In genomic region chr20:21767739-21768223, GRCh38 we compare ENCODE assay signal across 1 cellular context.
TF ChIP-seq lines count a peak whose summit lies in the region.

No MANE protein-coding gene starts in this region.

TF ChIP-seq in HepG2, 621 proteins besides CTCF, POLR2A, EP300 and RAD21 (continued from another document and continues in another):
- no peak for TF ChIP-seq SOX6 (IDR thresholded peaks at IDR 0.05)
- peak; percentile 75 for TF ChIP-seq SOX6 (CRISPR knock-in tag; IDR thresholded peaks at IDR 0.05)
- no peak for TF ChIP-seq ZNF138 (CRISPR knock-in tag; IDR thresholded peaks at IDR 0.05; ENCODE audit: low read depth)
- TF ChIP-seq RXRB (CRISPR knock-in tag; IDR thresholded peaks at IDR 0.05; ENCODE audit: borderline replicate concordance), result 0 out of 2 replicates have a peak, but pooled peaks have one; percentile 18
- TF ChIP-seq, protein P1, sequence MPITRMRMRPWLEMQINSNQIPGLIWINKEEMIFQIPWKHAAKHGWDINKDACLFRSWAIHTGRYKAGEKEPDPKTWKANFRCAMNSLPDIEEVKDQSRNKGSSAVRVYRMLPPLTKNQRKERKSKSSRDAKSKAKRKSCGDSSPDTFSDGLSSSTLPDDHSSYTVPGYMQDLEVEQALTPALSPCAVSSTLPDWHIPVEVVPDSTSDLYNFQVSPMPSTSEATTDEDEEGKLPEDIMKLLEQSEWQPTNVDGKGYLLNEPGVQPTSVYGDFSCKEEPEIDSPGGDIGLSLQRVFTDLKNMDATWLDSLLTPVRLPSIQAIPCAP (CRISPR knock-in tag; IDR thresholded peaks at IDR 0.05; ENCODE audit: low read depth), result no peak
- TF ChIP-seq, protein P2, sequence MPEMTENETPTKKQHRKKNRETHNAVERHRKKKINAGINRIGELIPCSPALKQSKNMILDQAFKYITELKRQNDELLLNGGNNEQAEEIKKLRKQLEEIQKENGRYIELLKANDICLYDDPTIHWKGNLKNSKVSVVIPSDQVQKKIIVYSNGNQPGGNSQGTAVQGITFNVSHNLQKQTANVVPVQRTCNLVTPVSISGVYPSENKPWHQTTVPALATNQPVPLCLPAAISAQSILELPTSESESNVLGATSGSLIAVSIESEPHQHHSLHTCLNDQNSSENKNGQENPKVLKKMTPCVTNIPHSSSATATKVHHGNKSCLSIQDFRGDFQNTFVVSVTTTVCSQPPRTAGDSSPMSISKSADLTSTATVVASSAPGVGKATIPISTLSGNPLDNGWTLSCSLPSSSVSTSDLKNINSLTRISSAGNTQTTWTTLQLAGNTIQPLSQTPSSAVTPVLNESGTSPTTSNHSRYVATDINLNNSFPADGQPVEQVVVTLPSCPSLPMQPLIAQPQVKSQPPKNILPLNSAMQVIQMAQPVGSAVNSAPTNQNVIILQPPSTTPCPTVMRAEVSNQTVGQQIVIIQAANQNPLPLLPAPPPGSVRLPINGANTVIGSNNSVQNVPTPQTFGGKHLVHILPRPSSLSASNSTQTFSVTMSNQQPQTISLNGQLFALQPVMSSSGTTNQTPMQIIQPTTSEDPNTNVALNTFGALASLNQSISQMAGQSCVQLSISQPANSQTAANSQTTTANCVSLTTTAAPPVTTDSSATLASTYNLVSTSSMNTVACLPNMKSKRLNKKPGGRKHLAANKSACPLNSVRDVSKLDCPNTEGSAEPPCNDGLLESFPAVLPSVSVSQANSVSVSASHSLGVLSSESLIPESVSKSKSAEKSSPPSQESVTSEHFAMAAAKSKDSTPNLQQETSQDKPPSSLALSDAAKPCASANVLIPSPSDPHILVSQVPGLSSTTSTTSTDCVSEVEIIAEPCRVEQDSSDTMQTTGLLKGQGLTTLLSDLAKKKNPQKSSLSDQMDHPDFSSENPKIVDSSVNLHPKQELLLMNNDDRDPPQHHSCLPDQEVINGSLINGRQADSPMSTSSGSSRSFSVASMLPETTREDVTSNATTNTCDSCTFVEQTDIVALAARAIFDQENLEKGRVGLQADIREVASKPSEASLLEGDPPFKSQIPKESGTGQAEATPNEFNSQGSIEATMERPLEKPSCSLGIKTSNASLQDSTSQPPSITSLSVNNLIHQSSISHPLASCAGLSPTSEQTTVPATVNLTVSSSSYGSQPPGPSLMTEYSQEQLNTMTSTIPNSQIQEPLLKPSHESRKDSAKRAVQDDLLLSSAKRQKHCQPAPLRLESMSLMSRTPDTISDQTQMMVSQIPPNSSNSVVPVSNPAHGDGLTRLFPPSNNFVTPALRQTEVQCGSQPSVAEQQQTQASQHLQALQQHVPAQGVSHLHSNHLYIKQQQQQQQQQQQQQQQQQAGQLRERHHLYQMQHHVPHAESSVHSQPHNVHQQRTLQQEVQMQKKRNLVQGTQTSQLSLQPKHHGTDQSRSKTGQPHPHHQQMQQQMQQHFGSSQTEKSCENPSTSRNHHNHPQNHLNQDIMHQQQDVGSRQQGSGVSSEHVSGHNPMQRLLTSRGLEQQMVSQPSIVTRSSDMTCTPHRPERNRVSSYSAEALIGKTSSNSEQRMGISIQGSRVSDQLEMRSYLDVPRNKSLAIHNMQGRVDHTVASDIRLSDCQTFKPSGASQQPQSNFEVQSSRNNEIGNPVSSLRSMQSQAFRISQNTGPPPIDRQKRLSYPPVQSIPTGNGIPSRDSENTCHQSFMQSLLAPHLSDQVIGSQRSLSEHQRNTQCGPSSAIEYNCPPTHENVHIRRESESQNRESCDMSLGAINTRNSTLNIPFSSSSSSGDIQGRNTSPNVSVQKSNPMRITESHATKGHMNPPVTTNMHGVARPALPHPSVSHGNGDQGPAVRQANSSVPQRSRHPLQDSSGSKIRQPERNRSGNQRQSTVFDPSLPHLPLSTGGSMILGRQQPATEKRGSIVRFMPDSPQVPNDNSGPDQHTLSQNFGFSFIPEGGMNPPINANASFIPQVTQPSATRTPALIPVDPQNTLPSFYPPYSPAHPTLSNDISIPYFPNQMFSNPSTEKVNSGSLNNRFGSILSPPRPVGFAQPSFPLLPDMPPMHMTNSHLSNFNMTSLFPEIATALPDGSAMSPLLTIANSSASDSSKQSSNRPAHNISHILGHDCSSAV (CRISPR knock-in tag; IDR thresholded peaks at IDR 0.05; ENCODE audit: borderline replicate concordance), result no peak
- no peak for TF ChIP-seq SMAD1 (CRISPR knock-in tag; IDR thresholded peaks at IDR 0.05; ENCODE audit: borderline replicate concordance, low read depth)
- TF ChIP-seq KLF16 (CRISPR knock-in tag; IDR thresholded peaks at IDR 0.05), result no peak
- no peak for TF ChIP-seq ZC3H13 (CRISPR knock-in tag; IDR thresholded peaks at IDR 0.05)
- TF ChIP-seq KDM4B (CRISPR knock-in tag; IDR thresholded peaks at IDR 0.05), result no peak
- peak; percentile 67; the same call in 1 of the 2 replicates for TF ChIP-seq ZNF292 (CRISPR knock-in tag; IDR thresholded peaks at IDR 0.05; ENCODE audit: borderline replicate concordance, low read depth)
- no peak for TF ChIP-seq RFX1 (IDR thresholded peaks at IDR 0.05)
- no peak for TF ChIP-seq ARID4A (CRISPR knock-in tag; IDR thresholded peaks at IDR 0.05; ENCODE audit: borderline replicate concordance)
- 0 out of 2 replicates have a peak, but pooled peaks have one; percentile 42 for TF ChIP-seq ZNF564 (CRISPR knock-in tag; IDR thresholded peaks at IDR 0.05)
- TF ChIP-seq, protein P3, sequence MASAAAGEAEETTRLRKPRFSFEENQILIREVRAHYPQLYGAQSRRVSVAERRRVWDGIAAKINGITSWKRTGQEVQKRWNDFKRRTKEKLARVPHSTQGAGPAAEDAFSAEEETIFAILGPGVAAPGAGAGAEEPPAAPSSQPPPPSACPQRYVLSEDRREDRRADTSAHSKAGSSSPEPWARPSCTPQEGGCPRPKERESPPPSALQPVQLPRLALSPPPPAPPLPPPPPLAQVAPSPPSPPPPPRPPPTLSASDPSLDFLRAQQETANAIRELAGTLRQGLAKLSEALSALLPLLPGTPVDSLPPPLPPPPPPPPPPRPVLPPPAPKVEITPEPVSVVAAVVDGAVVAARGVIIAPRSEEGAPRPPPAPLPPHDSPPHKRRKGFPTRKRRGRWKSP (CRISPR knock-in tag; IDR thresholded peaks at IDR 0.05), result no peak
- TF ChIP-seq YEATS2 (CRISPR knock-in tag; IDR thresholded peaks at IDR 0.05; ENCODE audit: borderline replicate concordance), result no peak
- TF ChIP-seq ZSCAN30 (CRISPR knock-in tag; IDR thresholded peaks at IDR 0.05), result no peak
- no peak for TF ChIP-seq TIGD3 (CRISPR knock-in tag; IDR thresholded peaks at IDR 0.05; ENCODE audit: borderline replicate concordance)
- no peak for TF ChIP-seq ZNF234 (CRISPR knock-in tag; conservative IDR thresholded peaks at IDR 0.05)
- no peak for TF ChIP-seq NFE2 (CRISPR knock-in tag; IDR thresholded peaks at IDR 0.05)
- no peak for TF ChIP-seq ZNF431 (CRISPR knock-in tag; IDR thresholded peaks at IDR 0.05; ENCODE audit: borderline replicate concordance, low read depth)
- TF ChIP-seq NFRKB (IDR thresholded peaks at IDR 0.05), result no peak
- TF ChIP-seq, protein P4, sequence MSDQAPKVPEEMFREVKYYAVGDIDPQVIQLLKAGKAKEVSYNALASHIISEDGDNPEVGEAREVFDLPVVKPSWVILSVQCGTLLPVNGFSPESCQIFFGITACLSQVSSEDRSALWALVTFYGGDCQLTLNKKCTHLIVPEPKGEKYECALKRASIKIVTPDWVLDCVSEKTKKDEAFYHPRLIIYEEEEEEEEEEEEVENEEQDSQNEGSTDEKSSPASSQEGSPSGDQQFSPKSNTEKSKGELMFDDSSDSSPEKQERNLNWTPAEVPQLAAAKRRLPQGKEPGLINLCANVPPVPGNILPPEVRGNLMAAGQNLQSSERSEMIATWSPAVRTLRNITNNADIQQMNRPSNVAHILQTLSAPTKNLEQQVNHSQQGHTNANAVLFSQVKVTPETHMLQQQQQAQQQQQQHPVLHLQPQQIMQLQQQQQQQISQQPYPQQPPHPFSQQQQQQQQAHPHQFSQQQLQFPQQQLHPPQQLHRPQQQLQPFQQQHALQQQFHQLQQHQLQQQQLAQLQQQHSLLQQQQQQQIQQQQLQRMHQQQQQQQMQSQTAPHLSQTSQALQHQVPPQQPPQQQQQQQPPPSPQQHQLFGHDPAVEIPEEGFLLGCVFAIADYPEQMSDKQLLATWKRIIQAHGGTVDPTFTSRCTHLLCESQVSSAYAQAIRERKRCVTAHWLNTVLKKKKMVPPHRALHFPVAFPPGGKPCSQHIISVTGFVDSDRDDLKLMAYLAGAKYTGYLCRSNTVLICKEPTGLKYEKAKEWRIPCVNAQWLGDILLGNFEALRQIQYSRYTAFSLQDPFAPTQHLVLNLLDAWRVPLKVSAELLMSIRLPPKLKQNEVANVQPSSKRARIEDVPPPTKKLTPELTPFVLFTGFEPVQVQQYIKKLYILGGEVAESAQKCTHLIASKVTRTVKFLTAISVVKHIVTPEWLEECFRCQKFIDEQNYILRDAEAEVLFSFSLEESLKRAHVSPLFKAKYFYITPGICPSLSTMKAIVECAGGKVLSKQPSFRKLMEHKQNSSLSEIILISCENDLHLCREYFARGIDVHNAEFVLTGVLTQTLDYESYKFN (CRISPR knock-in tag; conservative IDR thresholded peaks at IDR 0.05), result peak; percentile 61
- TF ChIP-seq, protein P5, sequence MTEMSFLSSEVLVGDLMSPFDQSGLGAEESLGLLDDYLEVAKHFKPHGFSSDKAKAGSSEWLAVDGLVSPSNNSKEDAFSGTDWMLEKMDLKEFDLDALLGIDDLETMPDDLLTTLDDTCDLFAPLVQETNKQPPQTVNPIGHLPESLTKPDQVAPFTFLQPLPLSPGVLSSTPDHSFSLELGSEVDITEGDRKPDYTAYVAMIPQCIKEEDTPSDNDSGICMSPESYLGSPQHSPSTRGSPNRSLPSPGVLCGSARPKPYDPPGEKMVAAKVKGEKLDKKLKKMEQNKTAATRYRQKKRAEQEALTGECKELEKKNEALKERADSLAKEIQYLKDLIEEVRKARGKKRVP (CRISPR knock-in tag; IDR thresholded peaks at IDR 0.05), result no peak
- TF ChIP-seq ZBTB25 (CRISPR knock-in tag; IDR thresholded peaks at IDR 0.05), result no peak
- TF ChIP-seq PBX3 (CRISPR knock-in tag; IDR thresholded peaks at IDR 0.05; ENCODE audit: borderline replicate concordance), result no peak
- TF ChIP-seq, protein P6, sequence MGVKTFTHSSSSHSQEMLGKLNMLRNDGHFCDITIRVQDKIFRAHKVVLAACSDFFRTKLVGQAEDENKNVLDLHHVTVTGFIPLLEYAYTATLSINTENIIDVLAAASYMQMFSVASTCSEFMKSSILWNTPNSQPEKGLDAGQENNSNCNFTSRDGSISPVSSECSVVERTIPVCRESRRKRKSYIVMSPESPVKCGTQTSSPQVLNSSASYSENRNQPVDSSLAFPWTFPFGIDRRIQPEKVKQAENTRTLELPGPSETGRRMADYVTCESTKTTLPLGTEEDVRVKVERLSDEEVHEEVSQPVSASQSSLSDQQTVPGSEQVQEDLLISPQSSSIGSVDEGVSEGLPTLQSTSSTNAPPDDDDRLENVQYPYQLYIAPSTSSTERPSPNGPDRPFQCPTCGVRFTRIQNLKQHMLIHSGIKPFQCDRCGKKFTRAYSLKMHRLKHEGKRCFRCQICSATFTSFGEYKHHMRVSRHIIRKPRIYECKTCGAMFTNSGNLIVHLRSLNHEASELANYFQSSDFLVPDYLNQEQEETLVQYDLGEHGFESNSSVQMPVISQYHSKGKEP (CRISPR knock-in tag; IDR thresholded peaks at IDR 0.05), result no peak
- TF ChIP-seq CEBPB (IDR thresholded peaks at IDR 0.05; ENCODE audit: borderline replicate concordance, low read depth, low read length), result no peak; the same call in 1 of the 2 replicates
- no peak for TF ChIP-seq MAF1 (CRISPR knock-in tag; IDR thresholded peaks at IDR 0.05; ENCODE audit: borderline replicate concordance)
- TF ChIP-seq, protein P7, sequence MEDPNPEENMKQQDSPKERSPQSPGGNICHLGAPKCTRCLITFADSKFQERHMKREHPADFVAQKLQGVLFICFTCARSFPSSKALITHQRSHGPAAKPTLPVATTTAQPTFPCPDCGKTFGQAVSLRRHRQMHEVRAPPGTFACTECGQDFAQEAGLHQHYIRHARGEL (CRISPR knock-in tag; IDR thresholded peaks at IDR 0.05), result no peak
